30 cellular contexts compared by ENCODE assay signal in the genomic region with DNA sequence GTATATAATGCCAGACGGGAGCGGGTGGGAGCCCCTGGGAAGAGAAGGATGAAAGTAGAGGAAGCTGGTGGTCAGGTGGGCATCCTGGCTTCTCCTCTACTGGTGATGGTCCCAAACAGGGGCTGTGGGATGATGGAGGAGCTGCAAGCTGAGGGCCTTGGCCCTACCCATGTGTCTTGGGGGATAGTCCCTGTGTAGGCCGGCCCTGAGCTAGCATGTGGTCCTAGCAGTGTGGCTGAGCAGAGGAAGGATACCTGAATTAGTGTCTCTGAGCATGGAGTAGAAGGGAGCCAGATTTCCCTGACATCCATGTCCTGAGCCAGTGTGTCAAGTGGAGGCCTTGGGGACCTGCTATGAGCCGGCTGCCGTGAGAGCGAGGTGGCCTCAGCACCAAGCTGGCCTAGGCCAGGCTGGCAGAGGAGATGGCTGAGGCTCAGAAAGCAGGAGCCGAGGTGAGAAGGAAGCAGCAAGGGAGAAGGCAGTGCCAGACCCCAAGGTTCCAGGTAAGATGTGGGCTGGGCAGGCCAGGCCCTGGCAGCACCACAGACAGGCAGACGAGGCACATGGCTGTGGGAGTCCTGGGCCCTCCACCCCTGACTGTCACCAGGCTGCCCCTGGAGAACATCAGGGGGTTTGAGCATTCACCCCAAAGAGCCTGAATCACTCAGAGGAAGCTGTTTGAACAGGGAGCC.
"Had no signal": no experiment of that assay in that cellular context is flagged by ENCODE, and none has a peak within 500 bp of the region (broad histone marks: within the 10 kb centered on the region; RNA-seq: fewer than 3 reads in every experiment).

No MANE protein-coding gene starts in this region.

- ATAC-seq: foreskin keratinocyte; gastroesophageal sphincter; heart right ventricle; left cardiac atrium; left lung; mucosa of descending colon; stimulated activated naive B cell treated with anti-CD40 and anti-IgM and Interleukin-4, amounts not matched to agents 10 μg/mL and 1 μg/mL and 100 μg/mL, for 72 hours had no signal

- H3K27ac ChIP-seq: colonic mucosa, epithelial cell of prostate, esophagus muscularis mucosa, foreskin keratinocyte, gastroesophageal sphincter, heart right ventricle, left lung, parathyroid adenoma, right atrium auricular region, sigmoid colon, stomach, thyroid gland, vagina had no signal

- H3K36me3 ChIP-seq: colonic mucosa, esophagus muscularis mucosa, gastroesophageal sphincter, heart right ventricle, right atrium auricular region, sigmoid colon, stomach, thyroid gland, vagina had no signal

- H3K4me1 ChIP-seq: colonic mucosa, esophagus muscularis mucosa, foreskin keratinocyte, gastroesophageal sphincter, heart right ventricle, left lung, parathyroid adenoma, right atrium auricular region, sigmoid colon, stomach, thyroid gland, vagina had no signal

- H3K36me3 Mint-ChIP-seq: mesothelial cell of epicardium; naive B cell; stimulated activated naive B cell treated with anti-CD40 and anti-IgM and Interleukin-4, amounts not matched to agents 10 μg/mL and 1 μg/mL and 100 μg/mL, for 72 hours; type B pancreatic cell had no signal

- H3K9me3 Mint-ChIP-seq: central memory CD8-positive, alpha-beta T cell; type B pancreatic cell had no signal

- H3K27me3 Mint-ChIP-seq: central memory CD8-positive, alpha-beta T cell; dendritic cell treated with granulocyte-macrophage colony-stimulating factor and Interleukin-4, amounts not matched to agents 40 ng/mL and 50 ng/mL, for 4 days; progenitor cell of endocrine pancreas; type B pancreatic cell had no signal

- H3K4me1 Mint-ChIP-seq: central memory CD8-positive, alpha-beta T cell; mesothelial cell of epicardium; naive B cell; stimulated activated naive B cell treated with anti-CD40 and anti-IgM and Interleukin-4, amounts not matched to agents 10 μg/mL and 1 μg/mL and 100 μg/mL, for 72 hours had no signal

- H3K4me3 Mint-ChIP-seq: central memory CD8-positive, alpha-beta T cell; dendritic cell treated with granulocyte-macrophage colony-stimulating factor and Interleukin-4, amounts not matched to agents 40 ng/mL and 50 ng/mL, for 4 days; endodermal cell; mesothelial cell of epicardium; naive B cell; nephron progenitor cell; stimulated activated naive B cell treated with anti-CD40 and anti-IgM and Interleukin-4, amounts not matched to agents 10 μg/mL and 1 μg/mL and 100 μg/mL, for 72 hours; type B pancreatic cell had no signal

- H3K27me3 ChIP-seq: colonic mucosa, esophagus muscularis mucosa, foreskin keratinocyte, gastroesophageal sphincter, heart right ventricle, left lung, right atrium auricular region, sigmoid colon, stomach, thyroid gland, vagina had no signal

- H3K4me3 ChIP-seq: colonic mucosa, esophagus muscularis mucosa, gastroesophageal sphincter, heart right ventricle, left lung, mucosa of descending colon, right atrium auricular region, sigmoid colon, stomach, thyroid gland, vagina had no signal

- H3K27ac Mint-ChIP-seq: dendritic cell treated with granulocyte-macrophage colony-stimulating factor and Interleukin-4, amounts not matched to agents 40 ng/mL and 50 ng/mL, for 4 days; endodermal cell; mesothelial cell of epicardium; naive B cell; nephron progenitor cell; progenitor cell of endocrine pancreas; stimulated activated naive B cell treated with anti-CD40 and anti-IgM and Interleukin-4, amounts not matched to agents 10 μg/mL and 1 μg/mL and 100 μg/mL, for 72 hours; type B pancreatic cell had no signal

- DNase-seq: colonic mucosa; effector CD8-positive, alpha-beta T cell; endodermal cell; foreskin keratinocyte; glutamatergic neuron; heart right ventricle; hippocampal formation; left cardiac atrium; left lung; mesenchymal stem cell; mucosa of descending colon; naive B cell; nephron progenitor cell; sigmoid colon; stimulated activated CD4-positive, alpha-beta T cell treated with anti-CD3 and anti-CD28 coated beads, Interleukin-2, amount 100 ng/mL, for 24 hours; stimulated activated CD4-positive, alpha-beta T cell treated with anti-CD3 and anti-CD28 coated beads, Interleukin-4, amount 100 ng/mL, for 24 hours; stimulated activated naive B cell treated with anti-CD40 and anti-IgM and Interleukin-4, amounts not matched to agents 10 μg/mL and 1 μg/mL and 100 μg/mL, for 72 hours; stomach; thyroid gland had no signal

- H3K9me3 ChIP-seq: colonic mucosa, thyroid gland had no signal
